In genomic region chr15:78308422-78309021, GRCh38 we compare ENCODE assay signal across 8 cellular contexts. TPM values are rescaled to one million over a fixed set of nuclear protein-coding genes. Genes with fewer than 3 reads are reported as not detected.
DNase-seq lines count a peak whose midpoint lies in the region; ATAC-seq and TF ChIP-seq lines count a peak whose summit lies in the region.

No MANE protein-coding gene starts in this region.

- 7 to 9% (median 8%) methylated on average over 8 of the region's 8 CpGs for WGBS in ovary, 3 donors

- H3F3A ChIP-seq in DOHH2 (ENCODE audit: control insufficient read depth, insufficient read depth) = no peaks in the 10 kb centered on the region

- intact Hi-C loops in ovary (cut with DNase I) = no loop called here

- H4K20me1 ChIP-seq in DOHH2 (ENCODE audit: control insufficient read depth, insufficient read depth, low read depth, low read length) (no peaks in the 10 kb centered on the region), KMS-11 (ENCODE audit: insufficient read depth) (no peaks in the 10 kb centered on the region)

- H3K27ac ChIP-seq in DOHH2 (ENCODE audit: low read depth, low read length) (no peak overlapping the region), KMS-11 (no peak overlapping the region), ovary (no peak overlapping the region)

- H3K79me2 ChIP-seq in DOHH2 (ENCODE audit: control insufficient read depth, low read length) (no peaks in the 10 kb centered on the region), KMS-11 (ENCODE audit: insufficient read depth, low read depth) (no peaks in the 10 kb centered on the region)

- H3K9me3 ChIP-seq in DOHH2 (ENCODE audit: control insufficient read depth, insufficient read depth, low read length) = no peaks in the 10 kb centered on the region
- no peaks in the 10 kb centered on the region for H3K9me3 ChIP-seq in ovary

- TF ChIP-seq POLR2A in ovary (IDR thresholded peaks at IDR 0.05) (no peak), GM18505 (IDR thresholded peaks at IDR 0.05; ENCODE audit: borderline replicate concordance, extremely low read depth, insufficient read depth, insufficient read length) (no peak)

- no peak overlapping the region for H3K9ac ChIP-seq in KMS-11

- peak; percentile 12 for DNase-seq in OCI-M2 (lab: John Stamatoyannopoulos, UW; ENCODE audit: unreplicated experiment)
- peak; percentile 8 for DNase-seq in activated gamma-delta T cell (lab: John Stamatoyannopoulos, UW)
- peak; percentile 44 for DNase-seq in germinal center (ENCODE audit: low spot score)
- peak in 3 of 5 donors; percentile 30 to 63 (median 35) for DNase-seq in ovary

- TF ChIP-seq CTCF in DOHH2 (IDR thresholded peaks at IDR 0.05; ENCODE audit: low read depth, low read length, poor library complexity, severe bottlenecking) (peak; percentile 75), KMS-11 (conservative IDR thresholded peaks at IDR 0.05; ENCODE audit: low read depth, low read length) (peak; percentile 83), ovary (IDR thresholded peaks at IDR 0.05) (peak in 1 of 3 donors; percentile 21)

- H3K27me3 ChIP-seq in DOHH2 (ENCODE audit: control insufficient read depth, low read length) = peaks cover 11% of the 10 kb centered on the region
- no peaks in the 10 kb centered on the region for H3K27me3 ChIP-seq in KMS-11 (ENCODE audit: insufficient read depth, low read depth)
- no peaks in the 10 kb centered on the region for H3K27me3 ChIP-seq in ovary

- H2AFZ ChIP-seq in KMS-11 (ENCODE audit: low read depth) = peak overlapping the region; percentile 39; the same call in 1 of the 2 replicates

- no peaks in the 10 kb centered on the region for H3K4me1 ChIP-seq in DOHH2 (ENCODE audit: control insufficient read depth, low read length)
- H3K4me1 ChIP-seq in KMS-11 (ENCODE audit: low read depth, poor library complexity, severe bottlenecking) = no peaks in the 10 kb centered on the region
- H3K4me1 ChIP-seq in ovary (ENCODE audit: insufficient read depth) = no peaks in the 10 kb centered on the region

- no peak overlapping the region for H3K4me2 ChIP-seq in DOHH2 (ENCODE audit: low read length)
- H3K4me2 ChIP-seq in KMS-11 = no peak overlapping the region

- TF ChIP-seq EP300 in ovary (IDR thresholded peaks at IDR 0.05) = no peak

- no peak overlapping the region for H3K4me3 ChIP-seq in DOHH2 (ENCODE audit: low read length)
- no peak overlapping the region for H3K4me3 ChIP-seq in KMS-11 (IDR thresholded peaks at IDR 0.05; ENCODE audit: insufficient read depth, low read depth, low read length)
- H3K4me3 ChIP-seq in ovary = no peak overlapping the region

- no peaks in the 10 kb centered on the region for H3K36me3 ChIP-seq in DOHH2 (ENCODE audit: control insufficient read depth, low read length)
- no peaks in the 10 kb centered on the region for H3K36me3 ChIP-seq in KMS-11 (ENCODE audit: insufficient read depth)
- H3K36me3 ChIP-seq in ovary = no peaks in the 10 kb centered on the region

- ATAC-seq in GM18505 (IDR thresholded peaks at IDR 0.05; ENCODE audit: unreplicated experiment) (no peak), HG02884 (IDR thresholded peaks at IDR 0.05; ENCODE audit: unreplicated experiment) (no peak)

- no peaks in the 10 kb centered on the region for H3K9me2 ChIP-seq in DOHH2 (replicated peaks; ENCODE audit: control insufficient read depth, low read length)

RNA-seq across cellular contexts. Expression of gene SKIC8, which starts 9.1 kb away (rescaled TPM):
- total RNA-seq in ovary = 10 to 100 TPM; 38.1 to 52.3 (median 43.5) TPM
- polyA plus RNA-seq in ovary = 10 to 100 TPM; 51.3 to 63.5 TPM

RNA-seq across cellular contexts. Expression of gene CRABP1, which starts 31.6 kb away (rescaled TPM):
- under 1 TPM in 1 of 7 donors, not detected in 6; 0.56 TPM for total RNA-seq in ovary
- 1 to 10 TPM in 1 of 2 donors, under 1 TPM in 1; 0.40 to 2.7 TPM for polyA plus RNA-seq in ovary

RNA-seq across cellular contexts. Expression of gene DNAJA4, which starts 44.2 kb away (rescaled TPM):
- total RNA-seq in ovary = 10 to 100 TPM in 4 of 7 donors, 1 to 10 TPM in 3; 4.9 to 18.0 (median 12.2) TPM
- polyA plus RNA-seq in ovary = 10 to 100 TPM in 1 of 2 donors, 1 to 10 TPM in 1; 7.3 to 23.7 TPM
